Comparison of ENCODE assay signal across 8 cellular contexts in the genomic region with DNA sequence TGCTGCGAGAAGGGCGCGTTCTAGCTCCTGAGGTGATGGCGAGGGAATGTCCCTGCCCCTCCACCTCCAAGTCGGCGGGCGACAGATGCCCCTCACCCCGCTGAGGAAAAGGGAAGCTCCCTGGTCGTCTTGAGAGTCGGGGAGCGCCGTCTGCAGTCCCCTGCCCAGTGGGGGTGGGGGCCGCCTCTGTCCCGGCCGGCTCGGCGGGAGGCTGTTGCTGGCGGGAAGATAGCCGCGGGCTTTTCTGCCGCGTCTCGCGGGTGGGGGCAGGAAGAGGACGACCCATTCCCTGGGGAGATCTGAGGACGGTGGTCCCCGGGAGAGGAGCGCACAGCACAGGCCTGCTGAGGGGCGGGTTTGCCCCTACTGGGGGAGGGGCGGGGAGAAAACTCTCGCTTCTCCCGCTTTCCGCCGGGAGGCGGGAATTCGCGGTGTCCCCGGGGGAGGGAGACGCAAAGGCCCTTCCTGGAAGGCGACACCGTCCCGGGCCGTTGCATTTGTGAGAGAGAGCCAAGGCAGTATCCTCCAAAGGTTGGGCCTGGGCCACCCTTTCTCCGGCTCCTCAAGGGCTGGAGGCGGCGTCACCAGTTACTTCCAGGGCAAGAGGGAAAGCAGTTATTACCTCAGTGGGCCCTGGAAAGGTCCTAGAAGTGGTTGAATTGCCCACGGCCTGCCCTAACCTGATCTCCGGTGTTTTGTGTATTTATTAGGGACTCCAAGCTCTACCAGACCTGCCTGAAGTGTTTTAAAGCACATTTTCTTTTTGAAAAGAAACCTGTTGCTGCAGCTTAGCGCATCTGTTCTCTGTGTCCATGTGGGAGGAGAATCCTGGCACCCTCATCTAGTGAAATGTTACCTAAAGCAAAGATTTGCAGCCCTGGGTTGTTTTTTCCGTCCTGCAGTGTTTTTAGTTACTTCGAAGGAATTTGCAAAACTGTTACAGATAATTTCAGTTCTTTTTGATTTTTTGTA. TPM values are rescaled to one million over a fixed set of nuclear protein-coding genes. Genes with fewer than 3 reads are reported as not detected.
A peak's percentile ranks its signal among the peaks of the same experiment; 100 is the strongest.
DNase-seq lines count a peak whose midpoint lies in the region; ATAC-seq and TF ChIP-seq lines count a peak whose summit lies in the region.

No MANE protein-coding gene starts in this region.

- TF ChIP-seq POLR2A in gastroesophageal sphincter (IDR thresholded peaks at IDR 0.05) (peak in 1 of 2 donors; percentile 26), uterus (IDR thresholded peaks at IDR 0.05) (no peak)

- TSS peak; percentile 78 for BruUV-seq in Panc1 (replicated peaks; lab: Mats Ljungman, UMichigan)

- H3K27ac Mint-ChIP-seq in nephron progenitor cell, result peak overlapping the region; percentile 96

- H3K27me3 Mint-ChIP-seq in nephron progenitor cell (ENCODE audit: low read depth, poor library complexity), result no peaks in the 10 kb centered on the region

- H3K9me3 ChIP-seq in Panc1 (ENCODE audit: control insufficient read depth, insufficient read depth, low read depth, low read length) (no peaks in the 10 kb centered on the region), gastroesophageal sphincter (no peaks in the 10 kb centered on the region), uterus (no peaks in the 10 kb centered on the region)

- in situ Hi-C loops in Panc1 (cut with HindIII; ENCODE audit: low pct_unique_long_range_greater_than_20kb, low sequenced_read_pairs), result no loop called here

- H3K4me3 Mint-ChIP-seq in nephron progenitor cell, result peak overlapping the region; percentile 100

- TF ChIP-seq EP300 in gastroesophageal sphincter (IDR thresholded peaks at IDR 0.05), result no peak

- no peaks in the 10 kb centered on the region for H3K9me3 Mint-ChIP-seq in nephron progenitor cell

- DNase-seq in DMS 273 (lab: John Stamatoyannopoulos, UW; ENCODE audit: unreplicated experiment) (peak; percentile 89), Panc1 (ENCODE audit: low read depth, low spot score) (no peak), nephron progenitor cell (peak; percentile 81), uterus (peak; percentile 69 to 76)
- peak; percentile 45 for DNase-seq in Jurkat, Clone E6-1 (ENCODE audit: low read depth, low spot score)
- peak; percentile 27 for DNase-seq in activated naive CD4-positive, alpha-beta T cell treated with anti-CD3 and anti-CD28 coated beads, Interleukin-2, amount 50 U/mL, for 16 hours

- intact Hi-C loops in Panc1 (cut with micrococcal nuclease; ENCODE audit: unreplicated experiment) (no loop called here), uterus (cut with DNase I; ENCODE audit: low total_unique reads) (no loop called here)

- TF ChIP-seq CTCF in Panc1 (IDR thresholded peaks at IDR 0.05) (no peak), gastroesophageal sphincter (IDR thresholded peaks at IDR 0.05) (no peak), nephron progenitor cell (IDR thresholded peaks at IDR 0.05) (no peak), uterus (IDR thresholded peaks at IDR 0.05) (peak in 1 of 4 experiments; percentile 6)

- WGBS in gastroesophageal sphincter (ENCODE audit: low coverage in 1 of 2), 2 donors, result 0 to 3% methylated on average over 4 to 13 of the region's 51 CpGs

- peaks cover 58% of the 10 kb centered on the region for H3K4me1 Mint-ChIP-seq in nephron progenitor cell

- CTCF ChIA-PET in Panc1 (lab: Charles Lee), result no interaction called here

- peak overlapping the region; percentile 81 for H3K4me3 ChIP-seq in Jurkat, Clone E6-1 (ENCODE audit: low read length)
- H3K4me3 ChIP-seq in Panc1 (ENCODE audit: low read depth in 2 of 2, low read length in 2 of 2) (peak overlapping the region; percentile 80 to 88), gastroesophageal sphincter (peak overlapping the region; percentile 70 to 83), uterus (peak overlapping the region; percentile 83 to 98)

- H3K27ac ChIP-seq in Panc1 (ENCODE audit: low read length) (peak overlapping the region; percentile 96), gastroesophageal sphincter (peak overlapping the region; percentile 85 to 97 (median 95)), uterus (peak overlapping the region; percentile 95)

- H3K4me1 ChIP-seq in Panc1 (ENCODE audit: control insufficient read depth, insufficient read depth, low read length), result peaks cover 19% of the 10 kb centered on the region
- H3K4me1 ChIP-seq in gastroesophageal sphincter, result peaks cover 0 to 74% (median 20%) of the 10 kb centered on the region in 3 donors
- no peaks in the 10 kb centered on the region for H3K4me1 ChIP-seq in uterus

- H3K36me3 Mint-ChIP-seq in nephron progenitor cell (ENCODE audit: low read depth), result peaks cover 25% of the 10 kb centered on the region

- no peaks in the 10 kb centered on the region for H3K27me3 ChIP-seq in Panc1 (ENCODE audit: control insufficient read depth, insufficient read depth, low read length)
- no peaks in the 10 kb centered on the region for H3K27me3 ChIP-seq in gastroesophageal sphincter
- no peaks in the 10 kb centered on the region for H3K27me3 ChIP-seq in uterus

- peak; percentile 20 for ATAC-seq in GM21723 (IDR thresholded peaks at IDR 0.05; ENCODE audit: unreplicated experiment)
- ATAC-seq in Panc1, result peak; percentile 74
- ATAC-seq in gastroesophageal sphincter, result peak; percentile 49

- H3K36me3 ChIP-seq in Panc1 (ENCODE audit: control insufficient read depth, insufficient read depth, low read length) (peaks cover 4% of the 10 kb centered on the region; the same call in 1 of the 2 replicates), gastroesophageal sphincter (no peaks in the 10 kb centered on the region), uterus (no peaks in the 10 kb centered on the region)

- POLR2A ChIA-PET in Panc1 (lab: Charles Lee), result no interaction called here

RNA-seq across cellular contexts. Expression of a gene that starts 0.6 kb away (rescaled TPM):
- 36.8 TPM for polyA plus RNA-seq in Jurkat, Clone E6-1 (2012; ENCODE audit: insufficient read depth, insufficient read length)
- 55.4 TPM for total RNA-seq in Panc1 (2021; ENCODE audit: unreplicated experiment)
- polyA plus RNA-seq in Panc1 (2012; ENCODE audit: insufficient read length), result 25.8 TPM
- total RNA-seq in gastroesophageal sphincter, result 10 to 100 TPM; 25.4 to 46.9 (median 29.8) TPM
- total RNA-seq in uterus, result 100 to 1,000 TPM in 1 of 4 donors, 10 to 100 TPM in 3; 50.2 to 168 (median 76.4) TPM

RNA-seq across cellular contexts. Expression of a gene that starts 0.9 kb away (rescaled TPM):
- polyA plus RNA-seq in Jurkat, Clone E6-1 (2012; ENCODE audit: insufficient read depth, insufficient read length), result 224 TPM
- 120 TPM for total RNA-seq in Panc1 (2021; ENCODE audit: unreplicated experiment)
- 184 TPM for polyA plus RNA-seq in Panc1 (2012; ENCODE audit: insufficient read length)
- 10 to 100 TPM; 29.1 to 54.1 (median 46.0) TPM for total RNA-seq in gastroesophageal sphincter
- 10 to 100 TPM; 15.9 to 67.7 (median 30.4) TPM for total RNA-seq in uterus

RNA-seq across cellular contexts. Expression of a gene that starts 52.6 kb away (rescaled TPM):
- polyA plus RNA-seq in Jurkat, Clone E6-1 (2012; ENCODE audit: insufficient read depth, insufficient read length), result 1.5 TPM
- total RNA-seq in Panc1 (2021; ENCODE audit: unreplicated experiment) (2.6 TPM), gastroesophageal sphincter (10 to 100 TPM in 2 of 4 donors, 1 to 10 TPM in 2; 7.3 to 11.3 (median 8.9) TPM), uterus (10 to 100 TPM in 1 of 4 donors, 1 to 10 TPM in 2, not detected in 1; 1.2 to 71.1 (median 3.7) TPM)
- 3.5 TPM for polyA plus RNA-seq in Panc1 (2012; ENCODE audit: insufficient read length)

Comparison
In these comparisons a context has a peak if more than half of its experiments do, and no peak if none do; other contexts are left out.
1. ATAC-seq: peak in every context shown above with its lines; median percentile 74 in Panc1; 49 in gastroesophageal sphincter; 20 in GM21723.